ENCODE assay signal across 1 cellular context in genomic region chr22:50528682-50529415, GRCh38.
TF ChIP-seq lines count a peak whose summit lies in the region.

No MANE protein-coding gene starts in this region.

TF ChIP-seq in IMR-90, 13 proteins besides CTCF, POLR2A, EP300 and RAD21:
- TF ChIP-seq CHD1 (IDR thresholded peaks at IDR 0.05; ENCODE audit: low read depth, low read length) (no peak), MXI1 (IDR thresholded peaks at IDR 0.05; ENCODE audit: borderline replicate concordance, low read depth, low read length) (no peak), BHLHE40 (IDR thresholded peaks at IDR 0.05; ENCODE audit: low read depth, low read length) (no peak), SMC3 (IDR thresholded peaks at IDR 0.05; ENCODE audit: low read depth, low read length) (no peak), MAFK (IDR thresholded peaks at IDR 0.05; ENCODE audit: low read depth, low read length) (no peak), RCOR1 (IDR thresholded peaks at IDR 0.05; ENCODE audit: insufficient replicate concordance, low read length) (no peak), RFX5 (IDR thresholded peaks at IDR 0.05; ENCODE audit: low read depth, low read length) (no peak), USF2 (IDR thresholded peaks at IDR 0.05; ENCODE audit: low read depth, low read length) (no peak), NFE2L2 (IDR thresholded peaks at IDR 0.05; ENCODE audit: low read depth, low read length) (no peak), MAZ (IDR thresholded peaks at IDR 0.05; ENCODE audit: borderline replicate concordance, low read depth, low read length) (no peak)
